ENCODE assay signal across 22 cellular contexts in the genomic region with DNA sequence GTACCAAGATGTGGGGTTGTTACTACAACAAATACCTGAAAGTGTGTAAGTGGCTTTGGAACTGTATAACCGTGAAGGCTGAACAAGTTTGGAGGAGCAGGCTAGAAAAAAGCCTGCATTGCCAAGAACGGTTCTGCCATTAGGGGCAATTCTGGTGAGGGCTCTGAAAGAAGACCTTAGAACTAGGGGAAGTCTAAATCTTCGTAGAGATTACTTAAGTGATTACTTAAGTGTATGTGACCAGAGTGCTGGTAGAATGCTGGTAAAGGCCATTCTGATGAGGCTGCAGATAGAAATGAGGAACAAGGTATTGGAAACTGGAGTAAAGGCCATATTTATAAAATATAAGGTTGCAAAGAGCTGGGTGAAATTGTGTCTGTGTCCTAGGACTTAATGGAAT.
DNase-seq lines count a peak whose midpoint lies in the region; ATAC-seq lines count a peak whose summit lies in the region.
"Had no signal": no experiment of that assay in that cellular context is flagged by ENCODE, and none has a peak within 500 bp of the region (broad histone marks: within the 10 kb centered on the region; RNA-seq: fewer than 3 reads in every experiment).

No MANE protein-coding gene starts in this region.

- in situ Hi-C loops in GM23248 (cut with MboI): no loop called here

- H2BK120ac ChIP-seq in trophoblast cell (ENCODE audit: insufficient read depth, low read length, poor library complexity): no peak overlapping the region

- H2AFZ ChIP-seq in GM23248 (no peak overlapping the region), trophoblast cell (ENCODE audit: insufficient read depth, low read length, poor library complexity) (no peak overlapping the region)
- H2AFZ ChIP-seq: neural progenitor cell had no signal

- no peak overlapping the region for H3K18ac ChIP-seq in trophoblast cell (ENCODE audit: low read length)

- no peak for ATAC-seq in activated T-helper 17 cell treated with anti-CD3 and anti-CD28 coated beads, Interleukin-2, amount 50 U/mL, for 72 hours (replicated peaks)
- no peak for ATAC-seq in esophagus mucosa
- ATAC-seq: activated CD8-positive, alpha-beta T cell treated with anti-CD3 and anti-CD28 coated beads for 36 hours; CD8-positive, alpha-beta T cell; GM12878 had no signal

- 89 to 93% methylated on average over 3 of the region's 3 CpGs for WGBS in GM23248 (ENCODE audit: low coverage in 1 of 2, low lambda C conversion rate in 2 of 2, missing lambda C conversion rate in 2 of 2), 2 experiments
- WGBS in trophoblast cell (ENCODE audit: extremely low coverage, insufficient coverage, insufficient read length): no CpG with 5 or more reads among the region's 3 CpGs

- H3K9ac ChIP-seq in GM23248 (no peak overlapping the region), trophoblast cell (ENCODE audit: low read length) (no peak overlapping the region)
- H3K9ac ChIP-seq: neural progenitor cell had no signal

- H3K9me3 ChIP-seq in GM23248 (ENCODE audit: low read depth) (no peaks in the 10 kb centered on the region), trophoblast cell (ENCODE audit: insufficient read depth, low read depth, low read length) (peaks cover 5% of the 10 kb centered on the region)
- H3K9me3 ChIP-seq: ascending aorta, MG63 had no signal

- peaks cover 23% of the 10 kb centered on the region for H3K4me1 Mint-ChIP-seq in activated T-helper 17 cell treated with anti-CD3 and anti-CD28 coated beads, Interleukin-2, amount 50 U/mL, for 72 hours
- H3K4me1 Mint-ChIP-seq: neural progenitor cell had no signal

- H2AK5ac ChIP-seq in trophoblast cell (ENCODE audit: low read length): no peak overlapping the region

- H3K27ac Mint-ChIP-seq in activated T-helper 17 cell treated with anti-CD3 and anti-CD28 coated beads, Interleukin-2, amount 50 U/mL, for 72 hours: peak overlapping the region; percentile 70
- H3K27ac Mint-ChIP-seq: activated CD8-positive, alpha-beta T cell treated with anti-CD3 and anti-CD28 coated beads for 36 hours; activated naive CD4-positive, alpha-beta T cell treated with anti-CD3 and anti-CD28 coated beads, Interleukin-2, amount 50 U/mL, for 24 hours; CD8-positive, alpha-beta T cell; endodermal cell; neural progenitor cell had no signal

- peaks cover 100% of the 10 kb centered on the region for H3K36me3 Mint-ChIP-seq in activated T-helper 17 cell treated with anti-CD3 and anti-CD28 coated beads, Interleukin-2, amount 50 U/mL, for 72 hours (ENCODE audit: low read depth)
- H3K36me3 Mint-ChIP-seq: neural progenitor cell had no signal

- peaks cover 2% of the 10 kb centered on the region for H3K79me1 ChIP-seq in trophoblast cell (ENCODE audit: low read length)

- H3K79me2 ChIP-seq in GM23248 (ENCODE audit: insufficient read depth) (peaks cover 98% of the 10 kb centered on the region), trophoblast cell (ENCODE audit: control insufficient read depth, insufficient read depth, low read length, poor library complexity) (no peaks in the 10 kb centered on the region)

- H3K9me2 ChIP-seq in GM23248 (ENCODE audit: insufficient read depth): no peaks in the 10 kb centered on the region

- H4K91ac ChIP-seq in trophoblast cell (ENCODE audit: low read depth, low read length): no peak overlapping the region

- H3K36me3 ChIP-seq in GM23248 (ENCODE audit: low read depth) (peaks cover 87% of the 10 kb centered on the region), trophoblast cell (ENCODE audit: control insufficient read depth in 1 of 2, insufficient read depth in 2 of 2, low read length in 2 of 2) (peaks cover 15 to 39% of the 10 kb centered on the region in 2 experiments)
- H3K36me3 ChIP-seq: neural progenitor cell had no signal

- H3K4me3 Mint-ChIP-seq in activated T-helper 17 cell treated with anti-CD3 and anti-CD28 coated beads, Interleukin-2, amount 50 U/mL, for 72 hours: no peak overlapping the region
- H3K4me3 Mint-ChIP-seq: activated CD8-positive, alpha-beta T cell treated with anti-CD3 and anti-CD28 coated beads for 36 hours; activated naive CD4-positive, alpha-beta T cell treated with anti-CD3 and anti-CD28 coated beads, Interleukin-2, amount 50 U/mL, for 24 hours; CD8-positive, alpha-beta T cell; endodermal cell; neural progenitor cell had no signal

- H3F3A ChIP-seq in GM23248 (ENCODE audit: insufficient read depth): peaks cover 94% of the 10 kb centered on the region

- H3K4ac ChIP-seq in trophoblast cell (ENCODE audit: low read depth, low read length): no peak overlapping the region

- DNase-seq in CD1c-positive myeloid dendritic cell (ENCODE audit: extremely low spot score) (peak; percentile 82), GM23248 (no peak), trophoblast cell (peak; percentile 82 to 93), NCI-H187 (lab: John Stamatoyannopoulos, UW) (no peak)
- DNase-seq in NK-92 treated with Interleukin-12 subunit alpha and Interleukin-12 subunit beta, amount 100 ng/mL, for 24 hours (lab: John Stamatoyannopoulos, UW): no peak
- DNase-seq: activated CD4-positive, CD25-positive, alpha-beta regulatory T cell; activated CD8-positive, alpha-beta T cell treated with anti-CD3 and anti-CD28 coated beads for 36 hours; activated T-cell treated with anti-CD3 and anti-CD28 coated beads, Interleukin-2, amount 50 U/mL, for 48 hours; CD8-positive, alpha-beta T cell; endodermal cell; GOT3; MG63; NCI-H1694 treated with DMSO at 0.1 percent for 48 hours; NCI-H748 treated with DMSO at 0.1 percent for 48 hours; stimulated activated CD4-positive, alpha-beta T cell treated with anti-CD3 and anti-CD28 coated beads, Interleukin-12 subunit alpha, Interleukin-12 subunit beta, amount 100 ng/mL, for 4 hours; T-helper 9 cell had no signal

- no peaks in the 10 kb centered on the region for H3K9me3 Mint-ChIP-seq in activated T-helper 17 cell treated with anti-CD3 and anti-CD28 coated beads, Interleukin-2, amount 50 U/mL, for 72 hours

- no peaks in the 10 kb centered on the region for H3K27me3 ChIP-seq in GM23248 (replicated peaks; ENCODE audit: insufficient read depth)
- H3K27me3 ChIP-seq in trophoblast cell (ENCODE audit: insufficient read depth, low read length): no peaks in the 10 kb centered on the region
- H3K27me3 ChIP-seq: ascending aorta, MG63, neural progenitor cell had no signal

- H3K27ac ChIP-seq in GM23248 (peak overlapping the region; percentile 32; the same call in 1 of the 2 replicates), trophoblast cell (ENCODE audit: low read depth, low read length) (no peak overlapping the region)
- H3K27ac ChIP-seq: ascending aorta, neural progenitor cell had no signal

- no peak overlapping the region for H4K8ac ChIP-seq in trophoblast cell (ENCODE audit: low read depth, low read length)

- no peak overlapping the region for H2BK5ac ChIP-seq in trophoblast cell (ENCODE audit: low read depth, low read length, poor library complexity)

- H4K20me1 ChIP-seq in GM23248 (ENCODE audit: insufficient read depth): no peaks in the 10 kb centered on the region

- no peak overlapping the region for H3K4me3 ChIP-seq in GM23248
- H3K4me3 ChIP-seq in trophoblast cell (ENCODE audit: low read depth, low read length): no peak overlapping the region
- H3K4me3 ChIP-seq: ascending aorta, GM12878, MG63, neural progenitor cell had no signal

- H3K14ac ChIP-seq in trophoblast cell (ENCODE audit: low read length): no peak overlapping the region

- H3K4me1 ChIP-seq in GM23248 (ENCODE audit: insufficient read depth): peaks cover 14% of the 10 kb centered on the region
- H3K4me1 ChIP-seq in trophoblast cell (ENCODE audit: control insufficient read depth in 1 of 2, insufficient read depth in 2 of 2, low read length in 2 of 2): no peaks in the 10 kb centered on the region
- H3K4me1 ChIP-seq: ascending aorta, neural progenitor cell had no signal

- H3K4me2 ChIP-seq in GM23248 (ENCODE audit: unreplicated experiment) (no peak overlapping the region), trophoblast cell (ENCODE audit: low read length) (no peak overlapping the region)
- H3K4me2 ChIP-seq: neural progenitor cell had no signal

- no peaks in the 10 kb centered on the region for H3K27me3 Mint-ChIP-seq in activated T-helper 17 cell treated with anti-CD3 and anti-CD28 coated beads, Interleukin-2, amount 50 U/mL, for 72 hours
- H3K27me3 Mint-ChIP-seq: activated CD8-positive, alpha-beta T cell treated with anti-CD3 and anti-CD28 coated beads for 36 hours; activated naive CD4-positive, alpha-beta T cell treated with anti-CD3 and anti-CD28 coated beads, Interleukin-2, amount 50 U/mL, for 24 hours had no signal

- H3K23ac ChIP-seq in trophoblast cell (ENCODE audit: low read length): no peak overlapping the region

- no peak overlapping the region for H2BK12ac ChIP-seq in trophoblast cell (ENCODE audit: low read length)

- H4K12ac ChIP-seq in trophoblast cell (ENCODE audit: low read depth, low read length): no peak overlapping the region

Comparison
In these comparisons a context has a peak if more than half of its experiments do, and no peak if none do; other contexts are left out.
1. DNase-seq: peak in CD1c-positive myeloid dendritic cell (single experiment) and trophoblast cell (2 of 2); none in GM23248 (single experiment), NK-92 treated with Interleukin-12 subunit alpha and Interleukin-12 subunit beta, amount 100 ng/mL, for 24 hours (single experiment) and NCI-H187 (0 of 2).